17 cellular contexts compared by ENCODE assay signal in genomic region chr10:86222687-86223086, GRCh38.
DNase-seq lines count a peak whose midpoint lies in the region; TF ChIP-seq lines count a peak whose summit lies in the region.
"Had no signal": no experiment of that assay in that cellular context is flagged by ENCODE, and none has a peak within 500 bp of the region (broad histone marks: within the 10 kb centered on the region; RNA-seq: fewer than 3 reads in every experiment).

No MANE protein-coding gene starts in this region.

- H3K27ac ChIP-seq in BLaER1 treated with 17β-estradiol and CSF1 and Interleukin-3, amounts not matched to agents 10 nM and 100 nM = no peak overlapping the region
- no peak overlapping the region for H3K27ac ChIP-seq in neuronal stem cell (replicated peaks; ENCODE audit: low read length)
- H3K27ac ChIP-seq: GM23248 had no signal

- H3K27me3 Mint-ChIP-seq in chondrocyte (ENCODE audit: low read depth) = peaks cover 5% of the 10 kb centered on the region

- no peak overlapping the region for H3K9ac ChIP-seq in BLaER1 treated with 17β-estradiol and CSF1 and Interleukin-3, amounts not matched to agents 10 nM and 100 nM
- H3K9ac ChIP-seq in neuronal stem cell (ENCODE audit: low read depth, low read length, poor library complexity) = no peak overlapping the region
- H3K9ac ChIP-seq: GM23248 had no signal

- no peaks in the 10 kb centered on the region for H3K36me3 ChIP-seq in BLaER1 treated with 17β-estradiol and CSF1 and Interleukin-3, amounts not matched to agents 10 nM and 100 nM
- no peaks in the 10 kb centered on the region for H3K36me3 ChIP-seq in neuronal stem cell (replicated peaks in 1 of 2; ENCODE audit: control insufficient read depth in 2 of 2, insufficient read depth in 2 of 2, low read length in 2 of 2)

- H3K27ac Mint-ChIP-seq in chondrocyte (ENCODE audit: unreplicated experiment) = no peak overlapping the region
- H3K27ac Mint-ChIP-seq: CD14-positive monocyte; CD4-positive, alpha-beta T cell; CD8-positive, alpha-beta memory T cell; H9; HFFc6 had no signal

- no peak overlapping the region for H3K14ac ChIP-seq in neuronal stem cell (ENCODE audit: low read length)

- H4K20me1 ChIP-seq in BLaER1 treated with 17β-estradiol and CSF1 and Interleukin-3, amounts not matched to agents 10 nM and 100 nM = no peaks in the 10 kb centered on the region; a peak in 1 of 22 replicates

- TF ChIP-seq CTCF in chondrocyte (IDR thresholded peaks at IDR 0.05) = no peak

- DNase-seq in chondrocyte (ENCODE audit: low spot score) (peak; percentile 60), neuronal stem cell (ENCODE audit: low spot score) (no peak), superior temporal gyrus (ENCODE audit: extremely low spot score) (no peak), SHP77 (lab: John Stamatoyannopoulos, UW) (no peak)
- no peak for DNase-seq in stimulated activated CD4-positive, alpha-beta T cell treated with anti-CD3 and anti-CD28 coated beads, Interleukin-1b, Interleukin-23, amount 100 ng/mL, for 48 hours
- DNase-seq: CD4-positive, alpha-beta T cell; CD8-positive, alpha-beta memory T cell; DMS 273 treated with DMSO at 0.1 percent for 48 hours; DMS79; EL; GDM1; GM23248; H9; HFFc6 had no signal

- no peak overlapping the region for H3K4ac ChIP-seq in neuronal stem cell (ENCODE audit: low read length)

- no peak overlapping the region for H3K23ac ChIP-seq in neuronal stem cell (ENCODE audit: low read depth, low read length, poor library complexity)

- peaks cover 7% of the 10 kb centered on the region for H3K4me1 Mint-ChIP-seq in chondrocyte (ENCODE audit: low read depth)
- H3K4me1 Mint-ChIP-seq: CD8-positive, alpha-beta memory T cell had no signal

- H2AK5ac ChIP-seq in neuronal stem cell (ENCODE audit: low read depth, low read length) = peak overlapping the region; percentile 78

- H2BK15ac ChIP-seq in neuronal stem cell (ENCODE audit: low read length) = peak overlapping the region; percentile 20

- no peak overlapping the region for H2BK12ac ChIP-seq in neuronal stem cell (ENCODE audit: low read length)

- no peak overlapping the region for H3K4me3 Mint-ChIP-seq in chondrocyte (ENCODE audit: unreplicated experiment)
- H3K4me3 Mint-ChIP-seq: CD14-positive monocyte; CD4-positive, alpha-beta T cell; CD8-positive, alpha-beta memory T cell; H9; HFFc6 had no signal

- H3K9me3 ChIP-seq in BLaER1 treated with 17β-estradiol and CSF1 and Interleukin-3, amounts not matched to agents 10 nM and 100 nM (replicated peaks in 1 of 11) = no peaks in the 10 kb centered on the region
- peaks cover 0 to 1% of the 10 kb centered on the region in 2 donors for H3K9me3 ChIP-seq in neuronal stem cell (replicated peaks in 1 of 2; ENCODE audit: control insufficient read depth in 2 of 2, insufficient read depth in 1 of 2, low read depth in 1 of 2, low read length in 2 of 2)

- peak overlapping the region; percentile 67 for H2BK5ac ChIP-seq in neuronal stem cell (ENCODE audit: low read length)

- H3K4me2 ChIP-seq in BLaER1 treated with 17β-estradiol and CSF1 and Interleukin-3, amounts not matched to agents 10 nM and 100 nM = peak overlapping the region in 6 of 11 experiments; percentile 10 to 38 (median 20); a peak in 7 of 22 replicates
- no peak overlapping the region for H3K4me2 ChIP-seq in neuronal stem cell (ENCODE audit: insufficient read depth, low read length, poor library complexity, severe bottlenecking)

- peak overlapping the region; percentile 82 for H3K18ac ChIP-seq in neuronal stem cell (ENCODE audit: low read length)

- no peaks in the 10 kb centered on the region for H3K9me3 Mint-ChIP-seq in chondrocyte (ENCODE audit: low read depth)
- H3K9me3 Mint-ChIP-seq: CD4-positive, alpha-beta T cell; CD8-positive, alpha-beta memory T cell; H9 had no signal

- no peak overlapping the region for H2AFZ ChIP-seq in neuronal stem cell (ENCODE audit: low read length)
- H2AFZ ChIP-seq: GM23248 had no signal

- H3K4me3 ChIP-seq in BLaER1 treated with 17β-estradiol and CSF1 and Interleukin-3, amounts not matched to agents 10 nM and 100 nM = no peak overlapping the region
- H3K4me3 ChIP-seq in neuronal stem cell (ENCODE audit: low read length in 2 of 2) = no peak overlapping the region
- H3K4me3 ChIP-seq: GM12878, GM23248 had no signal

- no peaks in the 10 kb centered on the region for H3K27me3 ChIP-seq in BLaER1 treated with 17β-estradiol and CSF1 and Interleukin-3, amounts not matched to agents 10 nM and 100 nM
- no peaks in the 10 kb centered on the region for H3K27me3 ChIP-seq in neuronal stem cell (ENCODE audit: control insufficient read depth in 3 of 3, insufficient read depth in 3 of 3, low read depth in 1 of 3, low read length in 3 of 3)

- no peaks in the 10 kb centered on the region for H3K79me1 ChIP-seq in neuronal stem cell (ENCODE audit: low read depth, low read length)

- no peak overlapping the region for H4K91ac ChIP-seq in neuronal stem cell (ENCODE audit: low read depth, low read length, poor library complexity)

- peaks cover 15 to 42% (median 22%) of the 10 kb centered on the region in 10 experiments; a peak in 19 of 20 replicates for H3K4me1 ChIP-seq in BLaER1 treated with 17β-estradiol and CSF1 and Interleukin-3, amounts not matched to agents 10 nM and 100 nM
- peaks cover 0 to 15% of the 10 kb centered on the region in 2 donors for H3K4me1 ChIP-seq in neuronal stem cell (ENCODE audit: control insufficient read depth in 2 of 2, insufficient read depth in 1 of 2, low read depth in 1 of 2, low read length in 2 of 2)

- no CpG with 5 or more reads among the region's 3 CpGs for WGBS in neuronal stem cell (ENCODE audit: extremely low coverage in 2 of 2, insufficient read length in 2 of 2, insufficient replicate concordance in 1 of 2), 2 donors

- H4K8ac ChIP-seq in neuronal stem cell (ENCODE audit: low read depth, low read length) = no peak overlapping the region

- no peak overlapping the region for H2BK120ac ChIP-seq in neuronal stem cell (ENCODE audit: low read depth, low read length)

- no peaks in the 10 kb centered on the region for H3K36me3 Mint-ChIP-seq in chondrocyte (ENCODE audit: low read depth)
- H3K36me3 Mint-ChIP-seq: CD14-positive monocyte; CD8-positive, alpha-beta memory T cell had no signal
